In genomic region chr3:17217588-17217987, GRCh38 we compare ENCODE assay signal across 26 cellular contexts.
"Had no signal": no experiment of that assay in that cellular context is flagged by ENCODE, and none has a peak within 500 bp of the region (broad histone marks: within the 10 kb centered on the region; RNA-seq: fewer than 3 reads in every experiment).

No MANE protein-coding gene starts in this region.

- H3K9me3 ChIP-seq: colonic mucosa, esophagus squamous epithelium, gastrocnemius medialis, lower lobe of right lung had no signal

- H3K27me3 ChIP-seq: colonic mucosa, esophagus squamous epithelium, gastrocnemius medialis, heart right ventricle, left lung had no signal

- H3K27ac Mint-ChIP-seq: dendritic cell treated with granulocyte-macrophage colony-stimulating factor and Interleukin-4, amounts not matched to agents 40 ng/mL and 50 ng/mL, for 4 days; effector memory CD8-positive, alpha-beta T cell; endodermal cell had no signal

- H3K27me3 Mint-ChIP-seq: dendritic cell treated with granulocyte-macrophage colony-stimulating factor and Interleukin-4, amounts not matched to agents 40 ng/mL and 50 ng/mL, for 4 days; effector memory CD8-positive, alpha-beta T cell had no signal

- H3K36me3 ChIP-seq: colonic mucosa, gastrocnemius medialis had no signal

- ATAC-seq: effector memory CD8-positive, alpha-beta T cell; esophagus mucosa; gastrocnemius medialis; heart right ventricle; left cardiac atrium; left lung; left ventricle myocardium superior; lower lobe of right lung had no signal

- H3K4me1 ChIP-seq: colonic mucosa, esophagus squamous epithelium, gastrocnemius medialis, heart right ventricle, left lung, lower lobe of right lung had no signal

- H3K4me3 Mint-ChIP-seq: dendritic cell treated with granulocyte-macrophage colony-stimulating factor and Interleukin-4, amounts not matched to agents 40 ng/mL and 50 ng/mL, for 4 days; effector memory CD8-positive, alpha-beta T cell; endodermal cell had no signal

- H3K27ac ChIP-seq: colonic mucosa, epithelial cell of prostate, esophagus squamous epithelium, gastrocnemius medialis, heart right ventricle, left lung, lower lobe of right lung had no signal

- H3K4me1 Mint-ChIP-seq: endodermal cell had no signal

- FAIRE-seq: endometrium, islet of Langerhans, keratinocyte had no signal

- H3K4me3 ChIP-seq: colonic mucosa, esophagus squamous epithelium, gastrocnemius medialis, heart right ventricle, left lung, lower lobe of right lung had no signal

- DNase-seq: colonic mucosa; cortex of kidney; effector CD8-positive, alpha-beta T cell; effector memory CD8-positive, alpha-beta T cell; endodermal cell; erythroblast; esophagus squamous epithelium; foreskin fibroblast; foreskin melanocyte; gastrocnemius medialis; glutamatergic neuron; head of caudate nucleus; heart right ventricle; hippocampal formation; left cardiac atrium; left lung; left ventricle myocardium superior; lower lobe of right lung; mesendoderm; midbrain had no signal

- H3K9me3 Mint-ChIP-seq: effector memory CD8-positive, alpha-beta T cell had no signal
